Comparison of ENCODE assay signal across 9 cellular contexts in the genomic region with DNA sequence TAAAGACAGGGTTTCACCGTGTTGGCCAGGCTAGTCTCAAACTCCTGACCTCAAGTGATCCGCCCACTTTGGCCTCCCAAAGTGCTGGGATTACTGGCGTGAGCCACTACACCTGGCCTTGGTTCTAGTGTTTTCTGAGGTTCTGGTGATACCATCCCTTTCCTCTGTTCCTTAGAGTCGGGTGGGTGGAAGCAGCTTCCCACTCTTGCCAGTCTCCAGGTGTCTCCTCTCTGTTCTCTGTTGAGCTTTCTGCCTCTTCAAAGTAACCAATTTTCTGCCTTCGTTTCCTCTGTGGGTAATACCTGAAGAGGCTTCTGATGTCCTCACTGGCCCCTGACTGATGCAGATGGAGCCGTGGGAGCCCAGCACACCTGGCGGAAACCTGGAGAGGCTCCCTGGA. TPM values are rescaled to one million over a fixed set of nuclear protein-coding genes. Genes with fewer than 3 reads are reported as not detected.
"Had no signal": no experiment of that assay in that cellular context is flagged by ENCODE, and none has a peak within 500 bp of the region (broad histone marks: within the 10 kb centered on the region; RNA-seq: fewer than 3 reads in every experiment).

No MANE protein-coding gene starts in this region.

- H3K4me3 Mint-ChIP-seq: GM23338, H9, HFFc6 had no signal

- H3K4me2 ChIP-seq: GM23338 had no signal

- H3K4me3 ChIP-seq: GM23248, GM23338, HAP-1 had no signal

- H3K27ac ChIP-seq: GM23248 had no signal

- H3K9me3 Mint-ChIP-seq: HFFc6 had no signal

- H3K9ac ChIP-seq: GM23248 had no signal

- H2AFZ ChIP-seq: GM23248, GM23338 had no signal

- H3K27ac Mint-ChIP-seq: GM23338, HFFc6 had no signal

- FAIRE-seq: H54 had no signal

- DNase-seq: GM23248, GOT3, HCEC 1CT, HFFc6 had no signal

- H3K9me3 ChIP-seq: HAP-1 had no signal

- H3K4me1 ChIP-seq: HAP-1 had no signal

- H3K36me3 ChIP-seq: HAP-1 had no signal

RNA-seq across cellular contexts. Expression of gene LHX5, which starts 53.4 kb away (rescaled TPM):
- total RNA-seq: GM23248, GM23338, H4, HFFc6 had no signal
- polyA plus RNA-seq: GM23248 had no signal
